Comparison of ENCODE assay signal across 26 cellular contexts in the genomic region with DNA sequence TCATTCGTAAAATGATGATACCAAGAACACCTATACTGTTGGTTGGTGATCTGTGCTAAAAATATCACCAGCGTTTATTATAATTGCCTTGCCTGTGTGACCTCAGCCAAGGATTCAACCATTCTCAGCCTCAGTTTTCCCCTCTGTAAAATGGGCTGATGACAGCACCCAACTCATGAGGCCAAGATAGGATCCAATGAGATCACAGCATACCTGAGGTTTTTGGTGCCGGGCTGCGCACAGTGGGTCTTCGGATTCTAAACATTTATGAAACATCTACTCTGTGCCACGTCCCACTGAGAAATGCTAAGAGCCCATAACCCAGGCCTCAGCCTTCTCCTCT. TPM values are rescaled to one million over a fixed set of nuclear protein-coding genes. Genes with fewer than 3 reads are reported as not detected.
A peak's percentile ranks its signal among the peaks of the same experiment; 100 is the strongest.
DNase-seq lines count a peak whose midpoint lies in the region; ATAC-seq, FAIRE-seq and TF ChIP-seq lines count a peak whose summit lies in the region.
"Had no signal": no experiment of that assay in that cellular context is flagged by ENCODE, and none has a peak within 500 bp of the region (broad histone marks: within the 10 kb centered on the region; RNA-seq: fewer than 3 reads in every experiment).

No MANE protein-coding gene starts in this region.

- no peak overlapping the region for H3K4me2 ChIP-seq in HepG2 (ENCODE audit: low read depth, low read length)
- H3K4me2 ChIP-seq: GM23338 had no signal

- H3K4me3 Mint-ChIP-seq in IgD-negative memory B cell = peak overlapping the region; percentile 75 to 93 (median 83)
- H3K4me3 Mint-ChIP-seq in dendritic cell treated with granulocyte-macrophage colony-stimulating factor and Interleukin-4, amounts not matched to agents 40 ng/mL and 50 ng/mL, for 4 days = no peak overlapping the region
- H3K4me3 Mint-ChIP-seq: CD14-positive monocyte, GM23338 had no signal

- H3K4me3 ChIP-seq in HepG2 (replicated peaks in 1 of 3; ENCODE audit: insufficient read depth in 1 of 3, low read depth in 2 of 3, low read length in 3 of 3) = no peak overlapping the region
- no peak overlapping the region for H3K4me3 ChIP-seq in right lobe of liver
- no peak overlapping the region for H3K4me3 ChIP-seq in transverse colon
- H3K4me3 ChIP-seq: GM23338, SJSA1 had no signal

- FAIRE-seq in HepG2 (lab: Jason Lieb, UNC) = no peak
- FAIRE-seq: HTR-8/SVneo had no signal

- no peak for ATAC-seq in HepG2
- ATAC-seq in right lobe of liver = no peak
- ATAC-seq: Right ventricle myocardium inferior had no signal

- no peaks in the 10 kb centered on the region for H3K36me3 ChIP-seq in HepG2 (replicated peaks in 1 of 2; ENCODE audit: control insufficient read depth in 1 of 2, insufficient read depth in 2 of 2, low read length in 2 of 2)
- no peaks in the 10 kb centered on the region for H3K36me3 ChIP-seq in right lobe of liver
- H3K36me3 ChIP-seq in transverse colon = no peaks in the 10 kb centered on the region
- H3K36me3 ChIP-seq: SJSA1 had no signal

- no peak overlapping the region for H3K9ac ChIP-seq in HepG2 (ENCODE audit: insufficient read depth, low read depth, low read length)

- no peak overlapping the region for H2AFZ ChIP-seq in HepG2 (ENCODE audit: low read length)
- H2AFZ ChIP-seq: GM23338 had no signal

- POLR2A ChIA-PET in HepG2 (lab: Yijun Ruan, JAX) = no interaction called here

- in situ Hi-C loops in HepG2 (cut with HindIII; ENCODE audit: extremely low pct_ligation_motif_present, low pct_unique_long_range_greater_than_20kb) = no loop called here
- in situ Hi-C loops in transverse colon (cut with MboI; ENCODE audit: low pct_ligation_motif_present in 1 of 4, low pct_unique_long_range_greater_than_20kb in 1 of 4, low sequenced_read_pairs in 3 of 4) = no loop called here

- H3K27ac ChIP-seq in HepG2 (ENCODE audit: extremely low read length, insufficient read depth, low read length) = no peak overlapping the region
- H3K27ac ChIP-seq in right lobe of liver = no peak overlapping the region
- H3K27ac ChIP-seq in transverse colon = no peak overlapping the region
- H3K27ac ChIP-seq: SJSA1 had no signal

- peaks cover 2% of the 10 kb centered on the region for H3K36me3 Mint-ChIP-seq in IgD-negative memory B cell
- H3K36me3 Mint-ChIP-seq in dendritic cell treated with granulocyte-macrophage colony-stimulating factor and Interleukin-4, amounts not matched to agents 40 ng/mL and 50 ng/mL, for 4 days (ENCODE audit: low read depth) = peaks cover 36% of the 10 kb centered on the region

- peak overlapping the region; percentile 80 to 100 (median 98) for H3K27ac Mint-ChIP-seq in IgD-negative memory B cell
- H3K27ac Mint-ChIP-seq in dendritic cell treated with granulocyte-macrophage colony-stimulating factor and Interleukin-4, amounts not matched to agents 40 ng/mL and 50 ng/mL, for 4 days = peak overlapping the region; percentile 96
- H3K27ac Mint-ChIP-seq: GM23338 had no signal

- H3K79me2 ChIP-seq in HepG2 (ENCODE audit: insufficient read depth, low read length) = no peaks in the 10 kb centered on the region

- peaks cover 11% of the 10 kb centered on the region for H3K4me1 ChIP-seq in HepG2 (ENCODE audit: insufficient read depth, low read length)
- H3K4me1 ChIP-seq in right lobe of liver = no peaks in the 10 kb centered on the region
- H3K4me1 ChIP-seq in transverse colon = no peaks in the 10 kb centered on the region
- H3K4me1 ChIP-seq: SJSA1 had no signal

- no peak for DNase-seq in HepG2 (ENCODE audit: low spot score)
- DNase-seq in right lobe of liver = no peak
- no peak for DNase-seq in activated CD4-positive, alpha-beta T cell treated with anti-CD3 and anti-CD28 coated beads for 48 hours
- DNase-seq in transverse colon = no peak
- no peak for DNase-seq in HPDE6-E6E7 (ENCODE audit: extremely low spot score)
- DNase-seq in NOMO-1 treated with dmso at 0.1 percent for 144 hours (lab: John Stamatoyannopoulos, UW; ENCODE audit: unreplicated experiment) = no peak
- DNase-seq: AML-193, DMS53, GF-D8, HCEC 1CT, IMR-90, Karpas-422, NCI-H1105 treated with DMSO at 0.1 percent for 48 hours, NCI-H2081, NCI-H345, NCI-H526 had no signal

- no peak for TF ChIP-seq EP300 in HepG2 (IDR thresholded peaks at IDR 0.05; ENCODE audit: low read depth in 2 of 2, low read length in 2 of 2)
- TF ChIP-seq EP300 in HepG2 (CRISPR knock-in tag; IDR thresholded peaks at IDR 0.05; ENCODE audit: borderline replicate concordance) = no peak
- TF ChIP-seq EP300 in transverse colon (IDR thresholded peaks at IDR 0.05; ENCODE audit: low read depth) = no peak

- TF ChIP-seq RAD21 in HepG2 (CRISPR knock-in tag; IDR thresholded peaks at IDR 0.05) = no peak

- 76% methylated on average over 5 of the region's 6 CpGs for WGBS in HepG2 (ENCODE audit: low lambda C conversion rate)
- WGBS in right lobe of liver (ENCODE audit: insufficient coverage, low coverage, low lambda C conversion rate, missing lambda C conversion rate) = 33% methylated on average over 4 of the region's 6 CpGs
- WGBS in transverse colon (ENCODE audit: low coverage in 1 of 2), 2 donors = 64 to 67% methylated on average over 1 to 6 of the region's 6 CpGs

- intact Hi-C loops in HepG2 (cut with micrococcal nuclease; ENCODE audit: unreplicated experiment) = no loop called here
- intact Hi-C loops in right lobe of liver (cut with DNase I) = no loop called here
- intact Hi-C loops in dendritic cell treated with granulocyte-macrophage colony-stimulating factor and Interleukin-4, amounts not matched to agents 40 ng/mL and 50 ng/mL, for 4 days (cut with micrococcal nuclease) = no loop called here
- intact Hi-C loops in transverse colon (cut with DNase I; ENCODE audit: low total_unique reads) = no loop called here

- TF ChIP-seq POLR2A in HepG2 (IDR thresholded peaks at IDR 0.05; ENCODE audit: insufficient read depth in 1 of 2, low read depth in 2 of 2, low read length in 2 of 2) (no peak), right lobe of liver (IDR thresholded peaks at IDR 0.05) (no peak), transverse colon (IDR thresholded peaks at IDR 0.05) (no peak)

- TF ChIP-seq CTCF in HepG2 (CRISPR knock-in tag; IDR thresholded peaks at IDR 0.05) = no peak
- no peak for TF ChIP-seq CTCF in right lobe of liver (IDR thresholded peaks at IDR 0.05)
- TF ChIP-seq CTCF in transverse colon (IDR thresholded peaks at IDR 0.05) = no peak

- no peaks in the 10 kb centered on the region for H3K9me3 Mint-ChIP-seq in IgD-negative memory B cell
- no peaks in the 10 kb centered on the region for H3K9me3 Mint-ChIP-seq in dendritic cell treated with granulocyte-macrophage colony-stimulating factor and Interleukin-4, amounts not matched to agents 40 ng/mL and 50 ng/mL, for 4 days
- H3K9me3 Mint-ChIP-seq: CD14-positive monocyte, GM23338 had no signal

- no peaks in the 10 kb centered on the region for H4K20me1 ChIP-seq in HepG2 (ENCODE audit: insufficient read depth, low read length)

- no TSS peak for BruUV-seq in HepG2 (replicated peaks; lab: Mats Ljungman, UMichigan)

- peaks cover 33 to 54% (median 53%) of the 10 kb centered on the region in 3 donors for H3K4me1 Mint-ChIP-seq in IgD-negative memory B cell
- peaks cover 77% of the 10 kb centered on the region for H3K4me1 Mint-ChIP-seq in dendritic cell treated with granulocyte-macrophage colony-stimulating factor and Interleukin-4, amounts not matched to agents 40 ng/mL and 50 ng/mL, for 4 days (ENCODE audit: low read depth)

- H3K27me3 Mint-ChIP-seq in IgD-negative memory B cell = no peaks in the 10 kb centered on the region
- H3K27me3 Mint-ChIP-seq in dendritic cell treated with granulocyte-macrophage colony-stimulating factor and Interleukin-4, amounts not matched to agents 40 ng/mL and 50 ng/mL, for 4 days = no peaks in the 10 kb centered on the region

- H3K27me3 ChIP-seq in HepG2 (ENCODE audit: control insufficient read depth in 1 of 2, insufficient read depth in 2 of 2, low read length in 2 of 2) (peaks cover 0 to 28% of the 10 kb centered on the region in 2 experiments; a peak in 2 of 5 replicates), right lobe of liver (no peaks in the 10 kb centered on the region), transverse colon (peaks cover 22% of the 10 kb centered on the region)

- no peaks in the 10 kb centered on the region for H3K9me3 ChIP-seq in HepG2 (ENCODE audit: low read length)
- no peaks in the 10 kb centered on the region for H3K9me3 ChIP-seq in right lobe of liver
- no peaks in the 10 kb centered on the region for H3K9me3 ChIP-seq in transverse colon
- H3K9me3 ChIP-seq: SJSA1 had no signal

- CTCF ChIA-PET in HepG2 (lab: Yijun Ruan, JAX; ENCODE audit: low intra/inter-chr PET ratio, low total read pairs) = no interaction called here

RNA-seq across cellular contexts. Expression of a gene that starts 1.8 kb away (rescaled TPM):
- total RNA-seq in HepG2 (2016; rRNA removed; fragmentation: Illumina TruSeq; extraction: Trizol) = not detected in 2 replicates
- total RNA-seq in HepG2 (2016; cell fraction: cytosol; rRNA removed; fragmentation: Illumina TruSeq; extraction: Trizol; ENCODE audit: low read depth) = not detected in 2 replicates
- not detected in 2 replicates for total RNA-seq in HepG2 (2016; cell fraction: insoluble cytoplasmic fraction; rRNA removed; fragmentation: Illumina TruSeq; extraction: Trizol)
- not detected in 2 replicates for total RNA-seq in HepG2 (2016; cell fraction: membrane; rRNA removed; fragmentation: Illumina TruSeq; extraction: Trizol)
- not detected in 2 replicates for total RNA-seq in HepG2 (2016; cell fraction: nucleus; rRNA removed; fragmentation: Illumina TruSeq; extraction: Trizol)
- polyA plus RNA-seq in HepG2 (2011; rRNA removed) = not detected in 2 replicates
- polyA plus RNA-seq in HepG2 (2011; cell fraction: cytosol; rRNA removed) = 0.03 TPM in 1 of 2 replicates, not detected in the other
- 0.09 TPM in 1 of 2 replicates, not detected in the other for polyA plus RNA-seq in HepG2 (2011; cell fraction: nucleus; rRNA removed)
- polyA plus RNA-seq in HepG2 (2012) = not detected in 2 replicates
- polyA plus RNA-seq in HepG2 (2016; cell fraction: cytosol; fragmentation: Illumina TruSeq; extraction: Trizol; ENCODE audit: low read depth) = not detected in 2 replicates
- not detected in 2 replicates for polyA plus RNA-seq in HepG2 (2016; cell fraction: insoluble cytoplasmic fraction; fragmentation: Illumina TruSeq; extraction: Trizol; ENCODE audit: low read depth)
- not detected in 2 replicates for polyA plus RNA-seq in HepG2 (2016; cell fraction: membrane; fragmentation: Illumina TruSeq; extraction: Trizol; ENCODE audit: low read depth)
- not detected in 2 replicates for polyA plus RNA-seq in HepG2 (2016; cell fraction: nucleus; fragmentation: Illumina TruSeq; extraction: Trizol; ENCODE audit: insufficient read depth, low read depth)
- polyA minus RNA-seq in HepG2 (2011; rRNA and poly(A)+ RNA removed; ENCODE audit: low replicate concordance) = 0.14 TPM in 1 of 2 replicates, not detected in the other
- polyA minus RNA-seq in HepG2 (2011; cell fraction: cytosol; rRNA and poly(A)+ RNA removed) = not detected in 2 replicates
- not detected in 2 replicates for polyA minus RNA-seq in HepG2 (2011; cell fraction: nucleus; rRNA and poly(A)+ RNA removed)
- total RNA-seq in right lobe of liver = under 1 TPM in 2 of 6 experiments, not detected in 4; 0.18 to 0.29 TPM
- 197 TPM for polyA plus RNA-seq in IgD-negative memory B cell
- total RNA-seq in transverse colon = 10 to 100 TPM in 1 of 4 donors, 1 to 10 TPM in 1, under 1 TPM in 1, not detected in 1; 0.27 to 10.1 (median 4.3) TPM
- total RNA-seq: A172, GM23338, IMR-90, M059J, SJSA1 had no signal
- polyA plus RNA-seq: AG04450, IMR-90 had no signal

RNA-seq across cellular contexts. Expression of a gene that starts 19.5 kb away (rescaled TPM):
- total RNA-seq in HepG2 (2016; rRNA removed; fragmentation: Illumina TruSeq; extraction: Trizol) (74.8 and 78.7 TPM in 2 replicates), right lobe of liver (10 to 100 TPM; 41.7 to 66.5 (median 52.0) TPM), transverse colon (10 to 100 TPM; 15.1 to 63.5 (median 34.4) TPM)
- total RNA-seq in HepG2 (2016; cell fraction: cytosol; rRNA removed; fragmentation: Illumina TruSeq; extraction: Trizol; ENCODE audit: low read depth) = 73.7 and 88.2 TPM in 2 replicates
- total RNA-seq in HepG2 (2016; cell fraction: insoluble cytoplasmic fraction; rRNA removed; fragmentation: Illumina TruSeq; extraction: Trizol) = 85.8 and 87.4 TPM in 2 replicates
- total RNA-seq in HepG2 (2016; cell fraction: membrane; rRNA removed; fragmentation: Illumina TruSeq; extraction: Trizol) = 66.2 and 93.1 TPM in 2 replicates
- total RNA-seq in HepG2 (2016; cell fraction: nucleus; rRNA removed; fragmentation: Illumina TruSeq; extraction: Trizol) = 38.3 and 41.5 TPM in 2 replicates
- polyA plus RNA-seq in HepG2 (2011; rRNA removed) (38.5 and 53.6 TPM in 2 replicates), IgD-negative memory B cell (219 TPM)
- polyA plus RNA-seq in HepG2 (2011; cell fraction: cytosol; rRNA removed) = 23.1 and 50.4 TPM in 2 replicates
- 17.6 and 18.8 TPM in 2 replicates for polyA plus RNA-seq in HepG2 (2011; cell fraction: nucleus; rRNA removed)
- polyA plus RNA-seq in HepG2 (2012) = 25.3 and 48.3 TPM in 2 replicates
- polyA plus RNA-seq in HepG2 (2016; cell fraction: cytosol; fragmentation: Illumina TruSeq; extraction: Trizol; ENCODE audit: low read depth) = 68.2 and 80.1 TPM in 2 replicates
- polyA plus RNA-seq in HepG2 (2016; cell fraction: insoluble cytoplasmic fraction; fragmentation: Illumina TruSeq; extraction: Trizol; ENCODE audit: low read depth) = 78.0 and 80.4 TPM in 2 replicates
- polyA plus RNA-seq in HepG2 (2016; cell fraction: membrane; fragmentation: Illumina TruSeq; extraction: Trizol; ENCODE audit: low read depth) = 55.0 and 69.6 TPM in 2 replicates
- polyA plus RNA-seq in HepG2 (2016; cell fraction: nucleus; fragmentation: Illumina TruSeq; extraction: Trizol; ENCODE audit: insufficient read depth, low read depth) = 68.2 and 71.7 TPM in 2 replicates
- polyA minus RNA-seq in HepG2 (2011; rRNA and poly(A)+ RNA removed; ENCODE audit: low replicate concordance) = 46.6 and 82.5 TPM in 2 replicates
- polyA minus RNA-seq in HepG2 (2011; cell fraction: cytosol; rRNA and poly(A)+ RNA removed) = 36.2 and 41.8 TPM in 2 replicates
- 1.1 and 1.3 TPM in 2 replicates for polyA minus RNA-seq in HepG2 (2011; cell fraction: nucleus; rRNA and poly(A)+ RNA removed)

RNA-seq across cellular contexts. Expression of a gene that starts 23.2 kb away (rescaled TPM):
- not detected in 2 replicates for total RNA-seq in HepG2 (2016; rRNA removed; fragmentation: Illumina TruSeq; extraction: Trizol)
- not detected in 2 replicates for total RNA-seq in HepG2 (2016; cell fraction: cytosol; rRNA removed; fragmentation: Illumina TruSeq; extraction: Trizol; ENCODE audit: low read depth)
- total RNA-seq in HepG2 (2016; cell fraction: insoluble cytoplasmic fraction; rRNA removed; fragmentation: Illumina TruSeq; extraction: Trizol) = not detected in 2 replicates
- total RNA-seq in HepG2 (2016; cell fraction: membrane; rRNA removed; fragmentation: Illumina TruSeq; extraction: Trizol) = not detected in 2 replicates
- total RNA-seq in HepG2 (2016; cell fraction: nucleus; rRNA removed; fragmentation: Illumina TruSeq; extraction: Trizol) = not detected in 2 replicates
- not detected in 2 replicates for polyA plus RNA-seq in HepG2 (2011; rRNA removed)
- 0.04 TPM in 1 of 2 replicates, not detected in the other for polyA plus RNA-seq in HepG2 (2011; cell fraction: cytosol; rRNA removed)
- not detected in 2 replicates for polyA plus RNA-seq in HepG2 (2011; cell fraction: nucleus; rRNA removed)
- not detected in 2 replicates for polyA plus RNA-seq in HepG2 (2012)
- polyA plus RNA-seq in HepG2 (2016; cell fraction: cytosol; fragmentation: Illumina TruSeq; extraction: Trizol; ENCODE audit: low read depth) = not detected in 2 replicates
- polyA plus RNA-seq in HepG2 (2016; cell fraction: insoluble cytoplasmic fraction; fragmentation: Illumina TruSeq; extraction: Trizol; ENCODE audit: low read depth) = not detected in 2 replicates
- polyA plus RNA-seq in HepG2 (2016; cell fraction: membrane; fragmentation: Illumina TruSeq; extraction: Trizol; ENCODE audit: low read depth) = not detected in 2 replicates
- polyA plus RNA-seq in HepG2 (2016; cell fraction: nucleus; fragmentation: Illumina TruSeq; extraction: Trizol; ENCODE audit: insufficient read depth, low read depth) = not detected in 2 replicates
- not detected in 2 replicates for polyA minus RNA-seq in HepG2 (2011; rRNA and poly(A)+ RNA removed; ENCODE audit: low replicate concordance)
- polyA minus RNA-seq in HepG2 (2011; cell fraction: cytosol; rRNA and poly(A)+ RNA removed) = not detected in 2 replicates
- polyA minus RNA-seq in HepG2 (2011; cell fraction: nucleus; rRNA and poly(A)+ RNA removed) = not detected in 2 replicates
- total RNA-seq in right lobe of liver = under 1 TPM; 0.11 to 0.86 (median 0.34) TPM
- 0.73 TPM for polyA plus RNA-seq in IgD-negative memory B cell
- under 1 TPM in 1 of 4 donors, not detected in 3; 0.41 TPM for total RNA-seq in transverse colon
- total RNA-seq: A172, GM23338, IMR-90, M059J, SJSA1 had no signal
- polyA plus RNA-seq: AG04450, GM23338 had no signal

RNA-seq across cellular contexts. Expression of a gene that starts 31.2 kb away (rescaled TPM):
- total RNA-seq in HepG2 (2016; rRNA removed; fragmentation: Illumina TruSeq; extraction: Trizol) (not detected in 2 replicates), right lobe of liver (1 to 10 TPM in 1 of 6 experiments, under 1 TPM in 1, not detected in 4; 0.63 to 2.4 TPM), transverse colon (not detected)
- total RNA-seq in HepG2 (2016; cell fraction: cytosol; rRNA removed; fragmentation: Illumina TruSeq; extraction: Trizol; ENCODE audit: low read depth) = not detected in 2 replicates
- not detected in 2 replicates for total RNA-seq in HepG2 (2016; cell fraction: insoluble cytoplasmic fraction; rRNA removed; fragmentation: Illumina TruSeq; extraction: Trizol)
- not detected in 2 replicates for total RNA-seq in HepG2 (2016; cell fraction: membrane; rRNA removed; fragmentation: Illumina TruSeq; extraction: Trizol)
- not detected in 2 replicates for total RNA-seq in HepG2 (2016; cell fraction: nucleus; rRNA removed; fragmentation: Illumina TruSeq; extraction: Trizol)
- polyA plus RNA-seq in HepG2 (2011; rRNA removed) (not detected in 2 replicates), IgD-negative memory B cell (not detected)
- polyA plus RNA-seq in HepG2 (2011; cell fraction: cytosol; rRNA removed) = not detected in 2 replicates
- not detected in 2 replicates for polyA plus RNA-seq in HepG2 (2011; cell fraction: nucleus; rRNA removed)
- not detected in 2 replicates for polyA plus RNA-seq in HepG2 (2012)
- not detected in 2 replicates for polyA plus RNA-seq in HepG2 (2016; cell fraction: cytosol; fragmentation: Illumina TruSeq; extraction: Trizol; ENCODE audit: low read depth)
- not detected in 2 replicates for polyA plus RNA-seq in HepG2 (2016; cell fraction: insoluble cytoplasmic fraction; fragmentation: Illumina TruSeq; extraction: Trizol; ENCODE audit: low read depth)
- polyA plus RNA-seq in HepG2 (2016; cell fraction: membrane; fragmentation: Illumina TruSeq; extraction: Trizol; ENCODE audit: low read depth) = not detected in 2 replicates
- not detected in 2 replicates for polyA plus RNA-seq in HepG2 (2016; cell fraction: nucleus; fragmentation: Illumina TruSeq; extraction: Trizol; ENCODE audit: insufficient read depth, low read depth)
- polyA minus RNA-seq in HepG2 (2011; rRNA and poly(A)+ RNA removed; ENCODE audit: low replicate concordance) = not detected in 2 replicates
- not detected in 2 replicates for polyA minus RNA-seq in HepG2 (2011; cell fraction: cytosol; rRNA and poly(A)+ RNA removed)
- not detected in 2 replicates for polyA minus RNA-seq in HepG2 (2011; cell fraction: nucleus; rRNA and poly(A)+ RNA removed)
- total RNA-seq: A172, GM23338, IMR-90, M059J, SJSA1 had no signal
- polyA plus RNA-seq: AG04450, GM23338, IMR-90 had no signal

RNA-seq across cellular contexts. Expression of a gene that starts 31.8 kb away (rescaled TPM):
- not detected in 2 replicates for total RNA-seq in HepG2 (2016; rRNA removed; fragmentation: Illumina TruSeq; extraction: Trizol)
- not detected in 2 replicates for total RNA-seq in HepG2 (2016; cell fraction: cytosol; rRNA removed; fragmentation: Illumina TruSeq; extraction: Trizol; ENCODE audit: low read depth)
- total RNA-seq in HepG2 (2016; cell fraction: insoluble cytoplasmic fraction; rRNA removed; fragmentation: Illumina TruSeq; extraction: Trizol) = not detected in 2 replicates
- not detected in 2 replicates for total RNA-seq in HepG2 (2016; cell fraction: membrane; rRNA removed; fragmentation: Illumina TruSeq; extraction: Trizol)
- not detected in 2 replicates for total RNA-seq in HepG2 (2016; cell fraction: nucleus; rRNA removed; fragmentation: Illumina TruSeq; extraction: Trizol)
- polyA plus RNA-seq in HepG2 (2011; rRNA removed) = not detected in 2 replicates
- polyA plus RNA-seq in HepG2 (2011; cell fraction: cytosol; rRNA removed) = not detected in 2 replicates
- polyA plus RNA-seq in HepG2 (2011; cell fraction: nucleus; rRNA removed) = not detected in 2 replicates
- not detected in 2 replicates for polyA plus RNA-seq in HepG2 (2012)
- polyA plus RNA-seq in HepG2 (2016; cell fraction: cytosol; fragmentation: Illumina TruSeq; extraction: Trizol; ENCODE audit: low read depth) = not detected in 2 replicates
- polyA plus RNA-seq in HepG2 (2016; cell fraction: insoluble cytoplasmic fraction; fragmentation: Illumina TruSeq; extraction: Trizol; ENCODE audit: low read depth) = not detected in 2 replicates
- not detected in 2 replicates for polyA plus RNA-seq in HepG2 (2016; cell fraction: membrane; fragmentation: Illumina TruSeq; extraction: Trizol; ENCODE audit: low read depth)
- not detected in 2 replicates for polyA plus RNA-seq in HepG2 (2016; cell fraction: nucleus; fragmentation: Illumina TruSeq; extraction: Trizol; ENCODE audit: insufficient read depth, low read depth)
- not detected in 2 replicates for polyA minus RNA-seq in HepG2 (2011; rRNA and poly(A)+ RNA removed; ENCODE audit: low replicate concordance)
- not detected in 2 replicates for polyA minus RNA-seq in HepG2 (2011; cell fraction: cytosol; rRNA and poly(A)+ RNA removed)
- polyA minus RNA-seq in HepG2 (2011; cell fraction: nucleus; rRNA and poly(A)+ RNA removed) = not detected in 2 replicates
- 10 to 100 TPM; 25.7 to 59.0 (median 38.2) TPM for total RNA-seq in right lobe of liver
- polyA plus RNA-seq in IgD-negative memory B cell = 0.43 TPM
- 1 to 10 TPM in 1 of 4 donors, under 1 TPM in 1, not detected in 2; 0.55 to 1.1 TPM for total RNA-seq in transverse colon
- total RNA-seq: A172, IMR-90, M059J, SJSA1 had no signal
- polyA plus RNA-seq: AG04450, IMR-90 had no signal
